ENCODE assay signal across 14 cellular contexts in genomic region chr9:133876144-133876543, GRCh38.
DNase-seq lines count a peak whose midpoint lies in the region; ATAC-seq and TF ChIP-seq lines count a peak whose summit lies in the region.
"Had no signal": no experiment of that assay in that cellular context is flagged by ENCODE, and none has a peak within 500 bp of the region (broad histone marks: within the 10 kb centered on the region; RNA-seq: fewer than 3 reads in every experiment).

No MANE protein-coding gene starts in this region.

- 79 to 83% methylated on average over 10 to 11 of the region's 11 CpGs for WGBS in testis, 2 donors

- peaks cover 2% of the 10 kb centered on the region for H4K20me1 ChIP-seq in Loucy (ENCODE audit: insufficient read depth, low read length, poor library complexity, severe bottlenecking)

- no peaks in the 10 kb centered on the region for H3F3A ChIP-seq in Loucy (ENCODE audit: low read depth)

- CTCF ChIA-PET in activated CD8-positive, alpha-beta T cell treated with anti-CD3 and anti-CD28 coated beads for 36 hours (lab: Charles Lee), result no interaction called here

- H3K36me3 Mint-ChIP-seq in neural crest cell (ENCODE audit: low read depth), result no peaks in the 10 kb centered on the region
- no peaks in the 10 kb centered on the region for H3K36me3 Mint-ChIP-seq in activated CD8-positive, alpha-beta T cell treated with anti-CD3 and anti-CD28 coated beads for 36 hours (ENCODE audit: low read depth)
- H3K36me3 Mint-ChIP-seq: natural killer cell had no signal

- no peaks in the 10 kb centered on the region for H3K9me3 ChIP-seq in Loucy (ENCODE audit: insufficient read depth, low read depth, low read length)
- H3K9me3 ChIP-seq in testis, result no peaks in the 10 kb centered on the region
- H3K9me3 ChIP-seq: tibial nerve had no signal

- ATAC-seq in activated CD8-positive, alpha-beta T cell treated with anti-CD3 and anti-CD28 coated beads for 36 hours, result no peak
- ATAC-seq in HG02759 (IDR thresholded peaks at IDR 0.05; ENCODE audit: unreplicated experiment), result no peak
- ATAC-seq: natural killer cell had no signal

- H3K36me3 ChIP-seq in Loucy (ENCODE audit: insufficient read depth, low read length) (no peaks in the 10 kb centered on the region), testis (ENCODE audit: low read depth, missing control alignments) (no peaks in the 10 kb centered on the region)
- H3K36me3 ChIP-seq: tibial nerve had no signal

- TF ChIP-seq CTCF in Loucy (conservative IDR thresholded peaks at IDR 0.05; ENCODE audit: low read length), result peak; percentile 48
- peak; percentile 52 for TF ChIP-seq CTCF in neural crest cell (conservative IDR thresholded peaks at IDR 0.05)
- no peak for TF ChIP-seq CTCF in activated CD8-positive, alpha-beta T cell treated with anti-CD3 and anti-CD28 coated beads for 36 hours (IDR thresholded peaks at IDR 0.05)
- no peak for TF ChIP-seq CTCF in testis (IDR thresholded peaks at IDR 0.05)

- no peak overlapping the region for H3K27ac ChIP-seq in testis
- H3K27ac ChIP-seq: tibial nerve had no signal

- H3K27me3 ChIP-seq in Loucy (ENCODE audit: insufficient read depth, low read length, poor library complexity, severe bottlenecking), result no peaks in the 10 kb centered on the region
- H3K27me3 ChIP-seq in testis, result no peaks in the 10 kb centered on the region
- H3K27me3 ChIP-seq: tibial nerve had no signal

- H3K9me2 ChIP-seq in Loucy (replicated peaks; ENCODE audit: low read depth, low read length), result no peaks in the 10 kb centered on the region

- H3K4me3 ChIP-seq in Loucy (ENCODE audit: low read length, poor library complexity, severe bottlenecking) (no peak overlapping the region), testis (no peak overlapping the region)
- H3K4me3 ChIP-seq: tibial nerve had no signal

- H3K4me1 ChIP-seq in Loucy (ENCODE audit: insufficient read depth, low read length, poor library complexity, severe bottlenecking), result peaks cover 7% of the 10 kb centered on the region
- H3K4me1 ChIP-seq in testis, result peaks cover 10% of the 10 kb centered on the region

- H3K9ac ChIP-seq in Loucy (ENCODE audit: low read depth, low read length, poor library complexity, severe bottlenecking), result no peak overlapping the region

- H2AFZ ChIP-seq in Loucy (ENCODE audit: low read length), result no peak overlapping the region

- peak; percentile 8 for DNase-seq in NCI-H1694 treated with DMSO at 0.1 percent for 48 hours (lab: John Stamatoyannopoulos, UW)
- no peak for DNase-seq in NCI-H1694 (lab: John Stamatoyannopoulos, UW)
- DNase-seq in ecto neural progenitor cell (ENCODE audit: low spot score), result peak; percentile 78
- DNase-seq in neural crest cell (ENCODE audit: low read depth, low spot score), result peak; percentile 40
- DNase-seq in activated CD8-positive, alpha-beta T cell treated with anti-CD3 and anti-CD28 coated beads for 36 hours, result no peak
- no peak for DNase-seq in testis
- DNase-seq: ACHN; natural killer cell; NCI-H1930; stimulated activated CD4-positive, alpha-beta T cell treated with anti-CD3 and anti-CD28 coated beads, Interleukin-4, amount 100 ng/mL, for 1 hour; T1000 had no signal

- H3K79me2 ChIP-seq in Loucy (ENCODE audit: insufficient read depth, low read length), result peaks cover 25% of the 10 kb centered on the region; the same call in 1 of the 2 replicates

- no peak overlapping the region for H3K4me3 Mint-ChIP-seq in neural crest cell
- no peak overlapping the region for H3K4me3 Mint-ChIP-seq in activated CD8-positive, alpha-beta T cell treated with anti-CD3 and anti-CD28 coated beads for 36 hours
- H3K4me3 Mint-ChIP-seq: natural killer cell had no signal

- H3K4me2 ChIP-seq in Loucy (ENCODE audit: low read depth, low read length, poor library complexity, severe bottlenecking), result no peak overlapping the region

- no peaks in the 10 kb centered on the region for H3K27me3 Mint-ChIP-seq in neural crest cell (ENCODE audit: low read depth)
- H3K27me3 Mint-ChIP-seq in activated CD8-positive, alpha-beta T cell treated with anti-CD3 and anti-CD28 coated beads for 36 hours, result no peaks in the 10 kb centered on the region

- peaks cover 36% of the 10 kb centered on the region for H3K4me1 Mint-ChIP-seq in neural crest cell
- H3K4me1 Mint-ChIP-seq in activated CD8-positive, alpha-beta T cell treated with anti-CD3 and anti-CD28 coated beads for 36 hours (ENCODE audit: low read depth), result peaks cover 4% of the 10 kb centered on the region
- H3K4me1 Mint-ChIP-seq: natural killer cell had no signal

- H3K27ac Mint-ChIP-seq in neural crest cell (ENCODE audit: unreplicated experiment), result peak overlapping the region; percentile 92
- no peak overlapping the region for H3K27ac Mint-ChIP-seq in activated CD8-positive, alpha-beta T cell treated with anti-CD3 and anti-CD28 coated beads for 36 hours
- H3K27ac Mint-ChIP-seq: natural killer cell had no signal

- intact Hi-C loops in activated CD8-positive, alpha-beta T cell treated with anti-CD3 and anti-CD28 coated beads for 36 hours (cut with micrococcal nuclease), result no loop called here
- intact Hi-C loops in testis (cut with DNase I; ENCODE audit: low total_unique reads), result no loop called here

- no peak for TF ChIP-seq POLR2A in testis (IDR thresholded peaks at IDR 0.05)

- no peaks in the 10 kb centered on the region for H3K9me3 Mint-ChIP-seq in neural crest cell
- no peaks in the 10 kb centered on the region for H3K9me3 Mint-ChIP-seq in activated CD8-positive, alpha-beta T cell treated with anti-CD3 and anti-CD28 coated beads for 36 hours
- H3K9me3 Mint-ChIP-seq: natural killer cell had no signal

- POLR2A ChIA-PET in activated CD8-positive, alpha-beta T cell treated with anti-CD3 and anti-CD28 coated beads for 36 hours (lab: Charles Lee), result no interaction called here

Comparison
In these comparisons a context has a peak if more than half of its experiments do, and no peak if none do; other contexts are left out.
1. DNase-seq: peak in NCI-H1694 treated with DMSO at 0.1 percent for 48 hours (single experiment), ecto neural progenitor cell (single experiment) and neural crest cell (single experiment); none in NCI-H1694 (single experiment), activated CD8-positive, alpha-beta T cell treated with anti-CD3 and anti-CD28 coated beads for 36 hours (single experiment) and testis (single experiment).
2. CTCF ChIP-seq: peak in Loucy (single experiment) and neural crest cell (single experiment); none in activated CD8-positive, alpha-beta T cell treated with anti-CD3 and anti-CD28 coated beads for 36 hours (single experiment) and testis (0 of 3).